Comparison of ENCODE assay signal across 18 cellular contexts in the genomic region with DNA sequence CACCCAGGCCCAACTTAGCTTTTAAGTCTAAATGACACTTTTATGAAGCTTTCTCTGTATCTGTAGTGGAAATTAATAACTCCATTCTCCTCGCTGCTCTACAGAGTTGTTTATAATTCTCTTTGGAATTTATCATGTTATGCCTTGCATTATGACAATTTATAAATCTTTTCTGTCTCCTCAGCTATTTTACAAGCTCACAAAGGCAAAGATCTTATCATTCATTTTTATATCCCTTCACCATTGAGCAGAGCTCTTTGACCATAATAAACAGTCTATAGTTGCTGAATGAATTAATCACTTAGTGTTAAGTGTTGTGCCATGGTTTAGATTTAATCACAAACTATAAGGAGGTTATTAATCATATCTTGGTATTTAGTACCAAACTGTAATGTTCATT.
DNase-seq lines count a peak whose midpoint lies in the region; ATAC-seq and TF ChIP-seq lines count a peak whose summit lies in the region.
"Had no signal": no experiment of that assay in that cellular context is flagged by ENCODE, and none has a peak within 500 bp of the region (broad histone marks: within the 10 kb centered on the region; RNA-seq: fewer than 3 reads in every experiment).

No MANE protein-coding gene starts in this region.

- no peak overlapping the region for H3K4me3 Mint-ChIP-seq in WTC11
- H3K4me3 Mint-ChIP-seq in activated naive CD8-positive, alpha-beta T cell treated with anti-CD3 and anti-CD28 coated beads for 36 hours, result no peak overlapping the region
- H3K4me3 Mint-ChIP-seq: CD14-positive monocyte; CD4-positive, alpha-beta memory T cell had no signal

- CTCF ChIA-PET in SK-N-SH (lab: Yijun Ruan, JAX) (no interaction called here), IMR-90 (lab: Yijun Ruan, JAX) (interaction anchor here (0.7 to 0.8 kb wide), 2 partner anchors 26 to 130 kb away, joined by 3 to 5 read pairs; no protein-coding TSS in a partner anchor), WTC11 (lab: Charles Lee) (interaction anchor here (0.6 kb wide), 1 partner anchor 94 kb away, joined by 3 read pairs; no protein-coding TSS in a partner anchor)

- H3K9me3 Mint-ChIP-seq in WTC11, result peaks cover 2% of the 10 kb centered on the region
- peaks cover 1% of the 10 kb centered on the region for H3K9me3 Mint-ChIP-seq in activated naive CD8-positive, alpha-beta T cell treated with anti-CD3 and anti-CD28 coated beads for 36 hours

- peaks cover 6% of the 10 kb centered on the region for H3K4me1 Mint-ChIP-seq in WTC11
- H3K4me1 Mint-ChIP-seq in activated naive CD8-positive, alpha-beta T cell treated with anti-CD3 and anti-CD28 coated beads for 36 hours, result no peaks in the 10 kb centered on the region
- H3K4me1 Mint-ChIP-seq: CD14-positive monocyte; CD4-positive, alpha-beta memory T cell had no signal

- no peak overlapping the region for H2AFZ ChIP-seq in SK-N-SH (ENCODE audit: low read depth)
- no peak overlapping the region for H2AFZ ChIP-seq in IMR-90 (replicated peaks; ENCODE audit: low read length, poor library complexity)

- dilution Hi-C loops in IMR-90 (cut with HindIII; ENCODE audit: low sequenced_read_pairs, unreplicated experiment), result no loop called here

- H4K20me1 ChIP-seq in SK-N-SH (ENCODE audit: insufficient read depth) (no peaks in the 10 kb centered on the region), IMR-90 (ENCODE audit: insufficient read depth, low read length) (peaks cover 11% of the 10 kb centered on the region; the same call in 1 of the 2 replicates)
- H4K20me1 ChIP-seq: BLaER1 had no signal

- no peak for TF ChIP-seq POLR2A in IMR-90 (IDR thresholded peaks at IDR 0.05; ENCODE audit: low read depth, low read length)

- H3K36me3 Mint-ChIP-seq in WTC11, result no peaks in the 10 kb centered on the region
- no peaks in the 10 kb centered on the region for H3K36me3 Mint-ChIP-seq in activated naive CD8-positive, alpha-beta T cell treated with anti-CD3 and anti-CD28 coated beads for 36 hours
- H3K36me3 Mint-ChIP-seq: CD14-positive monocyte; CD4-positive, alpha-beta memory T cell had no signal

- POLR2A ChIA-PET in SK-N-SH (lab: Yijun Ruan, JAX), result no interaction called here
- POLR2A ChIA-PET in IMR-90 (lab: Charles Lee; ENCODE audit: unreplicated experiment), result interaction anchor here (0.6 kb wide), 1 partner anchor 236 kb away, joined by 3 read pairs; no protein-coding TSS in a partner anchor
- POLR2A ChIA-PET in WTC11 (lab: Charles Lee), result no interaction called here

- no peak overlapping the region for H2AK9ac ChIP-seq in IMR-90 (replicated peaks; ENCODE audit: low read depth, low read length, poor library complexity)

- no peaks in the 10 kb centered on the region for H3F3A ChIP-seq in SK-N-SH (replicated peaks; ENCODE audit: insufficient read depth)

- H3K56ac ChIP-seq in IMR-90 (ENCODE audit: extremely low read depth, insufficient read depth, low read length), result no peak overlapping the region

- H3K9me1 ChIP-seq in IMR-90 (ENCODE audit: insufficient read depth, low read length), result peaks cover 10% of the 10 kb centered on the region

- H4K5ac ChIP-seq in IMR-90 (ENCODE audit: low read depth, low read length), result peak overlapping the region; percentile 33; the same call in 1 of the 2 replicates

- TF ChIP-seq EP300 in SK-N-SH (IDR thresholded peaks at IDR 0.05; ENCODE audit: borderline replicate concordance in 1 of 2, low read depth in 1 of 2, low read length in 1 of 2), result no peak

- no peak overlapping the region for H3K14ac ChIP-seq in IMR-90 (replicated peaks; ENCODE audit: low read depth, low read length)

- H3K18ac ChIP-seq in IMR-90 (ENCODE audit: low read depth, low read length), result no peak overlapping the region

- H3K27me3 Mint-ChIP-seq in WTC11 (ENCODE audit: low read depth), result no peaks in the 10 kb centered on the region
- H3K27me3 Mint-ChIP-seq in activated naive CD8-positive, alpha-beta T cell treated with anti-CD3 and anti-CD28 coated beads for 36 hours, result no peaks in the 10 kb centered on the region
- H3K27me3 Mint-ChIP-seq: CD4-positive, alpha-beta memory T cell had no signal

- no peak overlapping the region for H3K23ac ChIP-seq in IMR-90 (ENCODE audit: low read depth, low read length)

- no peaks in the 10 kb centered on the region for H3K27me3 ChIP-seq in SK-N-SH (ENCODE audit: insufficient read depth)
- no peaks in the 10 kb centered on the region for H3K27me3 ChIP-seq in IMR-90 (ENCODE audit: control insufficient read depth, insufficient read depth, low read length)
- H3K27me3 ChIP-seq: BLaER1 had no signal

- no peak overlapping the region for H3K27ac Mint-ChIP-seq in WTC11
- no peak overlapping the region for H3K27ac Mint-ChIP-seq in activated naive CD8-positive, alpha-beta T cell treated with anti-CD3 and anti-CD28 coated beads for 36 hours
- H3K27ac Mint-ChIP-seq: CD14-positive monocyte; CD4-positive, alpha-beta memory T cell had no signal

- no peak overlapping the region for H4K91ac ChIP-seq in IMR-90 (ENCODE audit: insufficient read depth, low read depth, low read length)

- H3K9me3 ChIP-seq in SK-N-SH (no peaks in the 10 kb centered on the region), IMR-90 (ENCODE audit: control insufficient read depth, insufficient read depth, low read length) (no peaks in the 10 kb centered on the region)
- H3K9me3 ChIP-seq: BLaER1 had no signal

- 50% methylated on average over 1 of the region's 1 CpG for WGBS in SK-N-SH (ENCODE audit: low lambda C conversion rate)
- no CpG with 5 or more reads among the region's 1 CpG for WGBS in IMR-90 (ENCODE audit: extremely low coverage in 2 of 2, insufficient read length in 1 of 2), 2 experiments

- H3K4me3 ChIP-seq in SK-N-SH (ENCODE audit: low read depth in 2 of 2, low read length in 1 of 2) (no peak overlapping the region), IMR-90 (ENCODE audit: insufficient read depth, low read depth, low read length) (no peak overlapping the region)
- H3K4me3 ChIP-seq: BLaER1 had no signal

- TF ChIP-seq CTCF in SK-N-SH (IDR thresholded peaks at IDR 0.05), result no peak
- TF ChIP-seq CTCF in IMR-90 (conservative IDR thresholded peaks at IDR 0.05; ENCODE audit: low read depth, low read length), result no peak
- no peak for TF ChIP-seq CTCF in WTC11 (IDR thresholded peaks at IDR 0.05)

- no peaks in the 10 kb centered on the region for H3K9me2 ChIP-seq in SK-N-SH

- H2BK120ac ChIP-seq in IMR-90 (ENCODE audit: low read depth, low read length), result no peak overlapping the region

- DNase-seq in SK-N-SH, result no peak
- no peak for DNase-seq in IMR-90
- DNase-seq in left kidney (ENCODE audit: low read depth, low spot score), result peak; percentile 9
- DNase-seq in hippocampal formation (lab: John Stamatoyannopoulos, UW), result no peak
- DNase-seq in WTC11 (ENCODE audit: low spot score), result no peak
- no peak for DNase-seq in activated naive CD8-positive, alpha-beta T cell treated with anti-CD3 and anti-CD28 coated beads for 36 hours
- DNase-seq: CD4-positive, alpha-beta memory T cell; DMS153; DMS79; GF-D8; GOT3; H7 had no signal

- H2BK15ac ChIP-seq in IMR-90 (ENCODE audit: low read depth, low read length), result no peak overlapping the region

- no peak for TF ChIP-seq RAD21 in SK-N-SH (IDR thresholded peaks at IDR 0.05; ENCODE audit: low read length)
- no peak for TF ChIP-seq RAD21 in IMR-90 (IDR thresholded peaks at IDR 0.05; ENCODE audit: low read length)

- no peak overlapping the region for H3K4me2 ChIP-seq in SK-N-SH
- H3K4me2 ChIP-seq in IMR-90 (ENCODE audit: low read depth, low read length), result no peak overlapping the region
- H3K4me2 ChIP-seq: BLaER1, KMS-11 had no signal

- intact Hi-C loops in IMR-90 (cut with micrococcal nuclease), result no loop called here

- H3K27ac ChIP-seq in SK-N-SH (ENCODE audit: low read depth in 2 of 2, low read length in 1 of 2) (no peak overlapping the region), IMR-90 (ENCODE audit: insufficient read depth, low read length) (no peak overlapping the region)
- H3K27ac ChIP-seq: 22Rv1, BLaER1, KMS-11 had no signal

- no peak overlapping the region for H2AK5ac ChIP-seq in IMR-90 (ENCODE audit: low read depth, low read length)

- peaks cover 50% of the 10 kb centered on the region for H3K79me2 ChIP-seq in SK-N-SH (ENCODE audit: insufficient read depth)

- H3K36me3 ChIP-seq in SK-N-SH (replicated peaks in 1 of 2; ENCODE audit: control insufficient read depth in 1 of 2, insufficient read depth in 2 of 2, low read length in 1 of 2) (peaks cover 0 to 10% of the 10 kb centered on the region in 2 experiments), IMR-90 (ENCODE audit: control insufficient read depth, insufficient read depth, low read length) (no peaks in the 10 kb centered on the region)
- H3K36me3 ChIP-seq: BLaER1 had no signal

- peaks cover 22 to 48% of the 10 kb centered on the region in 2 experiments for H3K79me1 ChIP-seq in IMR-90 (ENCODE audit: low read depth in 1 of 2, low read length in 2 of 2)

- no peak overlapping the region for H3K4ac ChIP-seq in IMR-90 (ENCODE audit: low read depth, low read length)

- H3K9ac ChIP-seq in SK-N-SH (no peak overlapping the region), IMR-90 (ENCODE audit: low read depth, low read length) (no peak overlapping the region)
- H3K9ac ChIP-seq: BLaER1, KMS-11 had no signal

- in situ Hi-C loops in IMR-90 (cut with MboI; ENCODE audit: low sequenced_read_pairs), result no loop called here

- peak overlapping the region; percentile 64 for H2BK5ac ChIP-seq in IMR-90 (ENCODE audit: low read depth, low read length, poor library complexity, severe bottlenecking)

- no TSS peak for BruUV-seq in IMR-90 (replicated peaks; lab: Mats Ljungman, UMichigan)

- peak overlapping the region in 1 of 2 experiments; percentile 25; a peak in 1 of 4 replicates for H4K8ac ChIP-seq in IMR-90 (ENCODE audit: low read depth in 2 of 2, low read length in 2 of 2)

- no peaks in the 10 kb centered on the region for H3K4me1 ChIP-seq in SK-N-SH (ENCODE audit: control insufficient read depth in 1 of 2, insufficient read depth in 2 of 2, low read depth in 1 of 2, low read length in 1 of 2)
- peaks cover 15% of the 10 kb centered on the region for H3K4me1 ChIP-seq in IMR-90 (ENCODE audit: control insufficient read depth, insufficient read depth, low read length)
- H3K4me1 ChIP-seq: BLaER1 had no signal

- ATAC-seq in SK-N-SH treated with all-trans-retinoic acid at 6 μM for 48 hours, result peak; percentile 14; the same call in 2 of the 3 replicates
- no peak for ATAC-seq in IMR-90 (ENCODE audit: low read depth)
- ATAC-seq in WTC11, result no peak
- ATAC-seq: HCT116 had no signal

- no peak overlapping the region for H2BK20ac ChIP-seq in IMR-90 (ENCODE audit: low read depth, low read length)

TF ChIP-seq in SK-N-SH treated with all-trans-retinoic acid at 6 μM for 48 hours, 23 proteins besides CTCF, POLR2A, EP300 and RAD21 (continues in another document):
- TF ChIP-seq ZFP3 (CRISPR knock-in tag; IDR thresholded peaks at IDR 0.05) (no peak), TCF4 (CRISPR knock-in tag; IDR thresholded peaks at IDR 0.05; ENCODE audit: borderline replicate concordance) (no peak)

TF ChIP-seq in SK-N-SH, 30 proteins besides CTCF, POLR2A, EP300 and RAD21 (continues in another document):
- no peak for TF ChIP-seq NRF1 (IDR thresholded peaks at IDR 0.05; ENCODE audit: low read depth, low read length)

TF ChIP-seq in IMR-90, 13 proteins besides CTCF, POLR2A, EP300 and RAD21 (continues in another document):
- no peak for TF ChIP-seq MXI1 (IDR thresholded peaks at IDR 0.05; ENCODE audit: borderline replicate concordance, low read depth, low read length)
- no peak for TF ChIP-seq FOS (IDR thresholded peaks at IDR 0.05; ENCODE audit: low read depth, low read length)

TF ChIP-seq in WTC11, 78 proteins besides CTCF, POLR2A, EP300 and RAD21 (continues in another document):
- TF ChIP-seq GRHL2 (CRISPR knock-in tag; IDR thresholded peaks at IDR 0.05; ENCODE audit: insufficient replicate concordance, severe bottlenecking), result no peak
